Comparison of ENCODE assay signal across 18 cellular contexts in genomic region chr7:137655804-137656203, GRCh38.
DNase-seq lines count a peak whose midpoint lies in the region; ATAC-seq, FAIRE-seq and TF ChIP-seq lines count a peak whose summit lies in the region.
"Had no signal": no experiment of that assay in that cellular context is flagged by ENCODE, and none has a peak within 500 bp of the region (broad histone marks: within the 10 kb centered on the region; RNA-seq: fewer than 3 reads in every experiment).

No MANE protein-coding gene starts in this region.

- no peak for TF ChIP-seq RAD21 in HepG2 (CRISPR knock-in tag; IDR thresholded peaks at IDR 0.05)

- H3K4me2 ChIP-seq in HepG2 (ENCODE audit: low read depth, low read length) = no peak overlapping the region
- H3K4me2 ChIP-seq in OCI-LY3 (ENCODE audit: low read length) = peak overlapping the region; percentile 21; the same call in 1 of the 2 replicates
- H3K4me2 ChIP-seq in smooth muscle cell = no peak overlapping the region
- H3K4me2 ChIP-seq: hepatocyte had no signal

- CTCF ChIA-PET in HepG2 (lab: Yijun Ruan, JAX; ENCODE audit: low intra/inter-chr PET ratio, low total read pairs) = interaction anchor here (0.9 to 1.8 kb wide), 2 partner anchors 242 to 353 kb away, joined by 3 to 26 read pairs; no protein-coding TSS in a partner anchor

- no peak for TF ChIP-seq EP300 in HepG2 (IDR thresholded peaks at IDR 0.05; ENCODE audit: low read depth in 2 of 2, low read length in 2 of 2)
- no peak for TF ChIP-seq EP300 in HepG2 (CRISPR knock-in tag; IDR thresholded peaks at IDR 0.05; ENCODE audit: borderline replicate concordance)

- in situ Hi-C loops in HepG2 (cut with HindIII; ENCODE audit: extremely low pct_ligation_motif_present, low pct_unique_long_range_greater_than_20kb) = loop anchor here (5.0 kb wide), 2 partner anchors 241 to 351 kb away; no protein-coding TSS in a partner anchor

- no peaks in the 10 kb centered on the region for H3F3A ChIP-seq in smooth muscle cell (ENCODE audit: low read depth)

- H3K4me1 ChIP-seq in HepG2 (ENCODE audit: insufficient read depth, low read length) (no peaks in the 10 kb centered on the region), right lobe of liver (no peaks in the 10 kb centered on the region), OCI-LY3 (ENCODE audit: low read length) (peaks cover 19% of the 10 kb centered on the region), right cardiac atrium (ENCODE audit: control insufficient read depth, insufficient read depth, low read length) (peaks cover 2% of the 10 kb centered on the region), smooth muscle cell (ENCODE audit: low read depth) (peaks cover 21% of the 10 kb centered on the region), SJCRH30 (no peaks in the 10 kb centered on the region), tibial artery (peaks cover 0 to 12% (median 0%) of the 10 kb centered on the region in 4 donors)
- H3K4me1 ChIP-seq: breast epithelium, Peyer's patch had no signal

- H3K27me3 Mint-ChIP-seq in CD14-positive monocyte (ENCODE audit: low read depth in 3 of 3) = peaks cover 0 to 4% (median 3%) of the 10 kb centered on the region in 3 donors

- H3K27ac ChIP-seq in HepG2 (ENCODE audit: extremely low read length, insufficient read depth, low read length) (no peak overlapping the region), right lobe of liver (no peak overlapping the region), OCI-LY3 (ENCODE audit: low read length) (no peak overlapping the region), right cardiac atrium (ENCODE audit: low read length) (no peak overlapping the region), smooth muscle cell (ENCODE audit: low read depth) (peak overlapping the region; percentile 21), SJCRH30 (no peak overlapping the region), tibial artery (no peak overlapping the region)
- H3K27ac ChIP-seq: breast epithelium, hepatocyte, Peyer's patch, tibial nerve, WERI-Rb-1 had no signal

- no peaks in the 10 kb centered on the region for H3K9me3 Mint-ChIP-seq in CD14-positive monocyte
- H3K9me3 Mint-ChIP-seq: activated CD4-positive, alpha-beta T cell treated with anti-CD3 and anti-CD28 coated beads, Interleukin-2, amount 10 ng/mL, durations not matched to agents 24 days and 14 days; activated naive CD4-positive, alpha-beta T cell treated with anti-CD3 and anti-CD28 coated beads, Interleukin-2, amount 50 U/mL, for 72 hours; CD4-positive, alpha-beta memory T cell; HFFc6; neural crest cell had no signal

- no TSS peak for BruUV-seq in HepG2 (replicated peaks; lab: Mats Ljungman, UMichigan)

- TF ChIP-seq CTCF in HepG2 (CRISPR knock-in tag; IDR thresholded peaks at IDR 0.05) (no peak), right lobe of liver (IDR thresholded peaks at IDR 0.05) (no peak), OCI-LY3 (IDR thresholded peaks at IDR 0.05; ENCODE audit: low read depth, low read length) (no peak), smooth muscle cell (IDR thresholded peaks at IDR 0.05; ENCODE audit: borderline replicate concordance, insufficient read depth, poor library complexity, severe bottlenecking) (no peak), CD14-positive monocyte (IDR thresholded peaks at IDR 0.05) (no peak), tibial artery (IDR thresholded peaks at IDR 0.05) (no peak)

- H3K9ac ChIP-seq in HepG2 (ENCODE audit: insufficient read depth, low read depth, low read length) (no peak overlapping the region), OCI-LY3 (ENCODE audit: low read length) (no peak overlapping the region), smooth muscle cell (ENCODE audit: low read depth) (no peak overlapping the region)

- H3K9me3 ChIP-seq in HepG2 (ENCODE audit: low read length) (no peaks in the 10 kb centered on the region), right lobe of liver (no peaks in the 10 kb centered on the region), OCI-LY3 (ENCODE audit: insufficient read depth, low read length) (no peaks in the 10 kb centered on the region), right cardiac atrium (ENCODE audit: control insufficient read depth, low read length) (no peaks in the 10 kb centered on the region), smooth muscle cell (replicated peaks; ENCODE audit: low read depth) (no peaks in the 10 kb centered on the region), SJCRH30 (replicated peaks) (no peaks in the 10 kb centered on the region), tibial artery (no peaks in the 10 kb centered on the region)
- H3K9me3 ChIP-seq: breast epithelium, Peyer's patch, tibial nerve had no signal

- intact Hi-C loops in HepG2 (cut with micrococcal nuclease; ENCODE audit: unreplicated experiment) (loop anchor here (1.0 kb wide), 2 partner anchors 243 to 353 kb away; no protein-coding TSS in a partner anchor), right lobe of liver (cut with DNase I) (loop anchor here (5.0 to 10.0 kb wide), 2 partner anchors 241 to 249 kb away; no protein-coding TSS in a partner anchor), right cardiac atrium (cut with DNase I) (loop anchor here (5.0 to 10.0 kb wide), 5 partner anchors 241 to 359 kb away; partner anchors contain the start of gene CREB3L2 (in 1 of the 4)), CD14-positive monocyte (cut with micrococcal nuclease) (no loop called here), tibial artery (cut with DNase I; ENCODE audit: low total_unique reads) (loop anchor here (2.0 kb wide), 1 partner anchor 243 kb away; no protein-coding TSS in a partner anchor)

- peak overlapping the region in 1 of 7 donors; percentile 25 for H3K27ac Mint-ChIP-seq in CD14-positive monocyte
- H3K27ac Mint-ChIP-seq: activated CD4-positive, alpha-beta T cell treated with anti-CD3 and anti-CD28 coated beads, Interleukin-2, amount 10 ng/mL, durations not matched to agents 24 days and 14 days; activated naive CD4-positive, alpha-beta T cell treated with anti-CD3 and anti-CD28 coated beads, Interleukin-2, amount 50 U/mL, for 72 hours; CD4-positive, alpha-beta memory T cell; HFFc6 had no signal

- no peak for TF ChIP-seq POLR2A in HepG2 (IDR thresholded peaks at IDR 0.05; ENCODE audit: insufficient read depth in 1 of 2, low read depth in 2 of 2, low read length in 2 of 2)
- no peak for TF ChIP-seq POLR2A in right lobe of liver (IDR thresholded peaks at IDR 0.05)

- H3K4me3 Mint-ChIP-seq in CD14-positive monocyte = no peak overlapping the region
- H3K4me3 Mint-ChIP-seq: activated CD4-positive, alpha-beta T cell treated with anti-CD3 and anti-CD28 coated beads, Interleukin-2, amount 10 ng/mL, durations not matched to agents 24 days and 14 days; CD4-positive, alpha-beta memory T cell; HFFc6; neural crest cell had no signal

- H3K36me3 ChIP-seq in HepG2 (replicated peaks in 1 of 2; ENCODE audit: control insufficient read depth in 1 of 2, insufficient read depth in 2 of 2, low read length in 2 of 2) (no peaks in the 10 kb centered on the region), right lobe of liver (no peaks in the 10 kb centered on the region), OCI-LY3 (replicated peaks; ENCODE audit: low read depth, low read length) (no peaks in the 10 kb centered on the region), smooth muscle cell (ENCODE audit: low read depth) (no peaks in the 10 kb centered on the region), SJCRH30 (no peaks in the 10 kb centered on the region), tibial artery (no peaks in the 10 kb centered on the region)
- H3K36me3 ChIP-seq: breast epithelium, Peyer's patch, tibial nerve, WERI-Rb-1 had no signal

- ATAC-seq in HepG2 (peak; percentile 47), right lobe of liver (no peak), right cardiac atrium (peak; percentile 30 to 42)

- POLR2A ChIA-PET in HepG2 (lab: Yijun Ruan, JAX) = no interaction called here

- H3K4me1 Mint-ChIP-seq in CD14-positive monocyte = peaks cover 1% of the 10 kb centered on the region
- H3K4me1 Mint-ChIP-seq: activated CD4-positive, alpha-beta T cell treated with anti-CD3 and anti-CD28 coated beads, Interleukin-2, amount 10 ng/mL, durations not matched to agents 24 days and 14 days had no signal

- H4K20me1 ChIP-seq in HepG2 (ENCODE audit: insufficient read depth, low read length) (no peaks in the 10 kb centered on the region), OCI-LY3 (ENCODE audit: insufficient read depth, low read length) (no peaks in the 10 kb centered on the region), smooth muscle cell (ENCODE audit: low read depth) (no peaks in the 10 kb centered on the region)

- H3K4me3 ChIP-seq in HepG2 (replicated peaks in 1 of 3; ENCODE audit: insufficient read depth in 1 of 3, low read depth in 2 of 3, low read length in 3 of 3) (no peak overlapping the region), right lobe of liver (no peak overlapping the region), OCI-LY3 (ENCODE audit: low read length) (no peak overlapping the region), right cardiac atrium (ENCODE audit: low read length) (no peak overlapping the region), smooth muscle cell (no peak overlapping the region), SJCRH30 (no peak overlapping the region), tibial artery (no peak overlapping the region)
- H3K4me3 ChIP-seq: breast epithelium, hepatocyte, Peyer's patch, tibial nerve had no signal

- H3K79me2 ChIP-seq in HepG2 (ENCODE audit: insufficient read depth, low read length) = no peaks in the 10 kb centered on the region
- H3K79me2 ChIP-seq in OCI-LY3 (ENCODE audit: low read length) = no peaks in the 10 kb centered on the region
- no peaks in the 10 kb centered on the region for H3K79me2 ChIP-seq in smooth muscle cell (ENCODE audit: low read depth)
- H3K79me2 ChIP-seq: hepatocyte had no signal

- DNase-seq in HepG2 (ENCODE audit: low spot score) (no peak), right lobe of liver (no peak), right cardiac atrium (peak in 2 of 3 donors; percentile 17 to 58), smooth muscle cell (lab: John Stamatoyannopoulos, UW; ENCODE audit: unreplicated experiment) (no peak), CD14-positive monocyte (ENCODE audit: low spot score) (no peak), SJCRH30 (no peak), tibial artery (no peak)

- H3K27me3 ChIP-seq in HepG2 (ENCODE audit: control insufficient read depth in 1 of 2, insufficient read depth in 2 of 2, low read length in 2 of 2) = peaks cover 1 to 13% of the 10 kb centered on the region in 2 experiments; a peak in 3 of 5 replicates
- no peaks in the 10 kb centered on the region for H3K27me3 ChIP-seq in right lobe of liver
- H3K27me3 ChIP-seq in OCI-LY3 (ENCODE audit: low read depth, low read length) = no peaks in the 10 kb centered on the region
- H3K27me3 ChIP-seq in right cardiac atrium (ENCODE audit: control insufficient read depth, insufficient read depth) = no peaks in the 10 kb centered on the region
- peaks cover 2% of the 10 kb centered on the region for H3K27me3 ChIP-seq in smooth muscle cell (ENCODE audit: low read depth)
- H3K27me3 ChIP-seq in SJCRH30 = no peaks in the 10 kb centered on the region; the same call in 1 of the 2 replicates
- H3K27me3 ChIP-seq in tibial artery = no peaks in the 10 kb centered on the region
- H3K27me3 ChIP-seq: breast epithelium, hepatocyte, Peyer's patch, tibial nerve had no signal

- H2AFZ ChIP-seq in HepG2 (ENCODE audit: low read length) (no peak overlapping the region), OCI-LY3 (ENCODE audit: low read depth, low read length) (peak overlapping the region; percentile 48; the same call in 1 of the 2 replicates), smooth muscle cell (ENCODE audit: low read depth) (peak overlapping the region; percentile 85)
- H2AFZ ChIP-seq: hepatocyte had no signal

- FAIRE-seq in HepG2 (lab: Jason Lieb, UNC) = no peak

- no peaks in the 10 kb centered on the region for H3K36me3 Mint-ChIP-seq in CD14-positive monocyte
- H3K36me3 Mint-ChIP-seq: activated naive CD4-positive, alpha-beta T cell treated with anti-CD3 and anti-CD28 coated beads, Interleukin-2, amount 50 U/mL, for 72 hours; CD4-positive, alpha-beta memory T cell had no signal

- WGBS in HepG2 (ENCODE audit: low lambda C conversion rate) = 67% methylated on average over 4 of the region's 6 CpGs
- WGBS in right lobe of liver (ENCODE audit: insufficient coverage, low coverage, low lambda C conversion rate, missing lambda C conversion rate) = 73% methylated on average over 5 of the region's 6 CpGs
- 59% methylated on average over 6 of the region's 6 CpGs for WGBS in right cardiac atrium
- WGBS in smooth muscle cell (ENCODE audit: low lambda C conversion rate) = 66% methylated on average over 6 of the region's 6 CpGs

Comparison
In these comparisons a context has a peak if more than half of its experiments do, and no peak if none do; other contexts are left out.
1. ATAC-seq: peak in HepG2 (single experiment) and right cardiac atrium (2 of 2); none in right lobe of liver (0 of 4).
2. DNase-seq: peak in right cardiac atrium (2 of 3); none in HepG2 (single experiment), right lobe of liver (0 of 3), smooth muscle cell (single experiment), CD14-positive monocyte (single experiment), SJCRH30 (0 of 2) and tibial artery (0 of 2).
3. intact Hi-C loops: an anchor here in HepG2 (1.0 kb wide), right lobe of liver (5.0 to 10.0 kb wide), right cardiac atrium (5.0 to 10.0 kb wide) and tibial artery (2.0 kb wide); none called in CD14-positive monocyte.